8 cellular contexts compared by ENCODE assay signal in genomic region chr16:20676268-20676828, GRCh38. TPM values are rescaled to one million over a fixed set of nuclear protein-coding genes. Genes with fewer than 3 reads are reported as not detected.
DNase-seq lines count a peak whose midpoint lies in the region; ATAC-seq and TF ChIP-seq lines count a peak whose summit lies in the region.

No MANE protein-coding gene starts in this region.

- H3K27ac Mint-ChIP-seq in activated CD4-positive, alpha-beta memory T cell treated with anti-CD3 and anti-CD28 coated beads for 36 hours, result no peak overlapping the region
- no peak overlapping the region for H3K27ac Mint-ChIP-seq in activated CD4-positive, alpha-beta memory T cell treated with anti-CD3 and anti-CD28 coated beads, Interleukin-2, amount 10 ng/mL, durations not matched to agents 7 days and 5 days
- H3K27ac Mint-ChIP-seq in WTC11, result peak overlapping the region; percentile 83

- H3K36me3 Mint-ChIP-seq in activated CD4-positive, alpha-beta memory T cell treated with anti-CD3 and anti-CD28 coated beads for 36 hours, result no peaks in the 10 kb centered on the region
- H3K36me3 Mint-ChIP-seq in activated CD4-positive, alpha-beta memory T cell treated with anti-CD3 and anti-CD28 coated beads, Interleukin-2, amount 10 ng/mL, durations not matched to agents 7 days and 5 days (ENCODE audit: low read depth), result no peaks in the 10 kb centered on the region
- no peaks in the 10 kb centered on the region for H3K36me3 Mint-ChIP-seq in WTC11

- intact Hi-C loops in activated CD4-positive, alpha-beta memory T cell treated with anti-CD3 and anti-CD28 coated beads for 36 hours (cut with micrococcal nuclease), result loop anchor here (5.0 kb wide), 1 partner anchor 66 kb away; the partner anchor contains the start of gene THUMPD1

- POLR2A ChIA-PET in activated CD4-positive, alpha-beta memory T cell treated with anti-CD3 and anti-CD28 coated beads for 36 hours (lab: Charles Lee), result no interaction called here
- POLR2A ChIA-PET in activated CD4-positive, alpha-beta memory T cell treated with anti-CD3 and anti-CD28 coated beads, Interleukin-2, amount 10 ng/mL, durations not matched to agents 7 days and 5 days (lab: Charles Lee), result interaction anchor here (0.7 kb wide), 1 partner anchor 41 kb away, joined by 3 read pairs; no protein-coding TSS in a partner anchor
- POLR2A ChIA-PET in WTC11 (lab: Charles Lee), result interaction anchor here (1.7 kb wide), 1 partner anchor 10 kb away, joined by 3 read pairs; no protein-coding TSS in a partner anchor

- TF ChIP-seq CTCF in WTC11 (IDR thresholded peaks at IDR 0.05) (no peak), kidney epithelial cell (IDR thresholded peaks at IDR 0.05; ENCODE audit: insufficient read depth, low read length, poor library complexity, severe bottlenecking) (no peak)

- H3K27me3 ChIP-seq in kidney epithelial cell (ENCODE audit: control insufficient read depth, insufficient read depth, low read length) (no peaks in the 10 kb centered on the region), thymus (ENCODE audit: control insufficient read depth, insufficient read depth) (no peaks in the 10 kb centered on the region)

- no peaks in the 10 kb centered on the region for H3K27me3 Mint-ChIP-seq in activated CD4-positive, alpha-beta memory T cell treated with anti-CD3 and anti-CD28 coated beads for 36 hours
- peaks cover 1% of the 10 kb centered on the region for H3K27me3 Mint-ChIP-seq in activated CD4-positive, alpha-beta memory T cell treated with anti-CD3 and anti-CD28 coated beads, Interleukin-2, amount 10 ng/mL, durations not matched to agents 7 days and 5 days
- H3K27me3 Mint-ChIP-seq in WTC11 (ENCODE audit: low read depth), result peaks cover 8% of the 10 kb centered on the region

- DNase-seq in activated CD4-positive, alpha-beta memory T cell treated with anti-CD3 and anti-CD28 coated beads for 36 hours, result no peak
- DNase-seq in activated CD4-positive, alpha-beta memory T cell treated with anti-CD3 and anti-CD28 coated beads, Interleukin-2, amount 10 ng/mL, durations not matched to agents 7 days and 5 days, result no peak
- DNase-seq in WTC11 (ENCODE audit: low spot score) (no peak), kidney epithelial cell (ENCODE audit: low read depth) (no peak), RKO (ENCODE audit: low spot score) (no peak), iPS-NIHi11 (ENCODE audit: low spot score) (no peak)
- no peak for DNase-seq in stimulated activated CD4-positive, alpha-beta T cell treated with anti-CD3 and anti-CD28 coated beads, Interleukin-12 subunit alpha, Interleukin-12 subunit beta, amount 100 ng/mL, for 4 hours

- peaks cover 32% of the 10 kb centered on the region for H3K4me1 Mint-ChIP-seq in activated CD4-positive, alpha-beta memory T cell treated with anti-CD3 and anti-CD28 coated beads for 36 hours (ENCODE audit: low read depth)
- peaks cover 18% of the 10 kb centered on the region for H3K4me1 Mint-ChIP-seq in activated CD4-positive, alpha-beta memory T cell treated with anti-CD3 and anti-CD28 coated beads, Interleukin-2, amount 10 ng/mL, durations not matched to agents 7 days and 5 days
- peaks cover 50% of the 10 kb centered on the region for H3K4me1 Mint-ChIP-seq in WTC11

- peak overlapping the region; percentile 68 for H3K4me3 Mint-ChIP-seq in activated CD4-positive, alpha-beta memory T cell treated with anti-CD3 and anti-CD28 coated beads for 36 hours
- no peak overlapping the region for H3K4me3 Mint-ChIP-seq in activated CD4-positive, alpha-beta memory T cell treated with anti-CD3 and anti-CD28 coated beads, Interleukin-2, amount 10 ng/mL, durations not matched to agents 7 days and 5 days
- peak overlapping the region; percentile 53 for H3K4me3 Mint-ChIP-seq in WTC11

- H3K9me3 Mint-ChIP-seq in activated CD4-positive, alpha-beta memory T cell treated with anti-CD3 and anti-CD28 coated beads for 36 hours, result no peaks in the 10 kb centered on the region
- no peaks in the 10 kb centered on the region for H3K9me3 Mint-ChIP-seq in activated CD4-positive, alpha-beta memory T cell treated with anti-CD3 and anti-CD28 coated beads, Interleukin-2, amount 10 ng/mL, durations not matched to agents 7 days and 5 days
- no peaks in the 10 kb centered on the region for H3K9me3 Mint-ChIP-seq in WTC11

- H3K9me3 ChIP-seq in thymus (ENCODE audit: control insufficient read depth), result no peaks in the 10 kb centered on the region

- H3K36me3 ChIP-seq in kidney epithelial cell (ENCODE audit: control insufficient read depth, insufficient read depth, low read length) (no peaks in the 10 kb centered on the region), thymus (ENCODE audit: control insufficient read depth, insufficient read depth) (no peaks in the 10 kb centered on the region)

- H3K4me1 ChIP-seq in thymus (ENCODE audit: control insufficient read depth, insufficient read depth, low read length), result peaks cover 4% of the 10 kb centered on the region

- ATAC-seq in WTC11, result no peak

- WGBS in thymus, result 50% methylated on average over 4 of the region's 4 CpGs

- no peak overlapping the region for H3K27ac ChIP-seq in thymus (ENCODE audit: low read depth)

- CTCF ChIA-PET in activated CD4-positive, alpha-beta memory T cell treated with anti-CD3 and anti-CD28 coated beads for 36 hours (lab: Charles Lee), result interaction anchor here (1.3 kb wide), 1 partner anchor 64 kb away, joined by 4 read pairs; no protein-coding TSS in a partner anchor
- CTCF ChIA-PET in activated CD4-positive, alpha-beta memory T cell treated with anti-CD3 and anti-CD28 coated beads, Interleukin-2, amount 10 ng/mL, durations not matched to agents 7 days and 5 days (lab: Charles Lee), result interaction anchor here (1.2 kb wide), 1 partner anchor 65 kb away, joined by 5 read pairs; no protein-coding TSS in a partner anchor
- CTCF ChIA-PET in WTC11 (lab: Charles Lee), result interaction anchor here (0.6 to 1.5 kb wide), 8 partner anchors 10 to 290 kb away, joined by 3 to 7 read pairs (median 3); partner anchors contain the start of genes ERI2 and REXO5

- H3K4me3 ChIP-seq in kidney epithelial cell (ENCODE audit: low read depth, low read length), result peak overlapping the region; percentile 32
- peak overlapping the region; percentile 42 for H3K4me3 ChIP-seq in thymus (ENCODE audit: low read length)

TF ChIP-seq in WTC11, 78 proteins besides CTCF, POLR2A, EP300 and RAD21 (continues in another document):
- no peak for TF ChIP-seq ZNF138 (CRISPR knock-in tag; conservative IDR thresholded peaks at IDR 0.05)
- TF ChIP-seq TP53 (CRISPR knock-in tag; IDR thresholded peaks at IDR 0.05), result no peak
- TF ChIP-seq, protein P1, sequence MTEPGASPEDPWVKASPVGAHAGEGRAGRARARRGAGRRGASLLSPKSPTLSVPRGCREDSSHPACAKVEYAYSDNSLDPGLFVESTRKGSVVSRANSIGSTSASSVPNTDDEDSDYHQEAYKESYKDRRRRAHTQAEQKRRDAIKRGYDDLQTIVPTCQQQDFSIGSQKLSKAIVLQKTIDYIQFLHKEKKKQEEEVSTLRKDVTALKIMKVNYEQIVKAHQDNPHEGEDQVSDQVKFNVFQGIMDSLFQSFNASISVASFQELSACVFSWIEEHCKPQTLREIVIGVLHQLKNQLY (CRISPR knock-in tag; IDR thresholded peaks at IDR 0.05), result no peak
- TF ChIP-seq, protein P2, sequence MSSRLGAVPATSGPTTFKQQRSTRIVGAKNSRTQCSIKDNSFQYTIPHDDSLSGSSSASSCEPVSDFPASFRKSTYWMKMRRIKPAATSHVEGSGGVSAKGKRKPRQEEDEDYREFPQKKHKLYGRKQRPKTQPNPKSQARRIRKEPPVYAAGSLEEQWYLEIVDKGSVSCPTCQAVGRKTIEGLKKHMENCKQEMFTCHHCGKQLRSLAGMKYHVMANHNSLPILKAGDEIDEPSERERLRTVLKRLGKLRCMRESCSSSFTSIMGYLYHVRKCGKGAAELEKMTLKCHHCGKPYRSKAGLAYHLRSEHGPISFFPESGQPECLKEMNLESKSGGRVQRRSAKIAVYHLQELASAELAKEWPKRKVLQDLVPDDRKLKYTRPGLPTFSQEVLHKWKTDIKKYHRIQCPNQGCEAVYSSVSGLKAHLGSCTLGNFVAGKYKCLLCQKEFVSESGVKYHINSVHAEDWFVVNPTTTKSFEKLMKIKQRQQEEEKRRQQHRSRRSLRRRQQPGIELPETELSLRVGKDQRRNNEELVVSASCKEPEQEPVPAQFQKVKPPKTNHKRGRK (CRISPR knock-in tag; IDR thresholded peaks at IDR 0.05; ENCODE audit: borderline replicate concordance), result no peak
- TF ChIP-seq, protein P3, sequence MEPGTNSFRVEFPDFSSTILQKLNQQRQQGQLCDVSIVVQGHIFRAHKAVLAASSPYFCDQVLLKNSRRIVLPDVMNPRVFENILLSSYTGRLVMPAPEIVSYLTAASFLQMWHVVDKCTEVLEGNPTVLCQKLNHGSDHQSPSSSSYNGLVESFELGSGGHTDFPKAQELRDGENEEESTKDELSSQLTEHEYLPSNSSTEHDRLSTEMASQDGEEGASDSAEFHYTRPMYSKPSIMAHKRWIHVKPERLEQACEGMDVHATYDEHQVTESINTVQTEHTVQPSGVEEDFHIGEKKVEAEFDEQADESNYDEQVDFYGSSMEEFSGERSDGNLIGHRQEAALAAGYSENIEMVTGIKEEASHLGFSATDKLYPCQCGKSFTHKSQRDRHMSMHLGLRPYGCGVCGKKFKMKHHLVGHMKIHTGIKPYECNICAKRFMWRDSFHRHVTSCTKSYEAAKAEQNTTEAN (CRISPR knock-in tag; IDR thresholded peaks at IDR 0.05), result no peak
- TF ChIP-seq FOXP4 (CRISPR knock-in tag; IDR thresholded peaks at IDR 0.05), result no peak
- TF ChIP-seq ZNF232 (CRISPR knock-in tag; IDR thresholded peaks at IDR 0.05), result no peak

RNA-seq across cellular contexts. Expression of gene ACSM1, which starts 21.1 kb away (rescaled TPM):
- not detected for total RNA-seq in activated CD4-positive, alpha-beta memory T cell treated with anti-CD3 and anti-CD28 coated beads for 36 hours
- not detected for total RNA-seq in activated CD4-positive, alpha-beta memory T cell treated with anti-CD3 and anti-CD28 coated beads, Interleukin-2, amount 10 ng/mL, durations not matched to agents 7 days and 5 days
- 0.09 to 0.46 TPM (median 0.31 TPM) in 3 replicates for total RNA-seq in WTC11 (2021)
- 1.2 and 1.6 TPM in 2 replicates for total RNA-seq in kidney epithelial cell
- 0.52 TPM for polyA plus RNA-seq in thymus
